Comparison of ENCODE assay signal across 8 cellular contexts in the genomic region with DNA sequence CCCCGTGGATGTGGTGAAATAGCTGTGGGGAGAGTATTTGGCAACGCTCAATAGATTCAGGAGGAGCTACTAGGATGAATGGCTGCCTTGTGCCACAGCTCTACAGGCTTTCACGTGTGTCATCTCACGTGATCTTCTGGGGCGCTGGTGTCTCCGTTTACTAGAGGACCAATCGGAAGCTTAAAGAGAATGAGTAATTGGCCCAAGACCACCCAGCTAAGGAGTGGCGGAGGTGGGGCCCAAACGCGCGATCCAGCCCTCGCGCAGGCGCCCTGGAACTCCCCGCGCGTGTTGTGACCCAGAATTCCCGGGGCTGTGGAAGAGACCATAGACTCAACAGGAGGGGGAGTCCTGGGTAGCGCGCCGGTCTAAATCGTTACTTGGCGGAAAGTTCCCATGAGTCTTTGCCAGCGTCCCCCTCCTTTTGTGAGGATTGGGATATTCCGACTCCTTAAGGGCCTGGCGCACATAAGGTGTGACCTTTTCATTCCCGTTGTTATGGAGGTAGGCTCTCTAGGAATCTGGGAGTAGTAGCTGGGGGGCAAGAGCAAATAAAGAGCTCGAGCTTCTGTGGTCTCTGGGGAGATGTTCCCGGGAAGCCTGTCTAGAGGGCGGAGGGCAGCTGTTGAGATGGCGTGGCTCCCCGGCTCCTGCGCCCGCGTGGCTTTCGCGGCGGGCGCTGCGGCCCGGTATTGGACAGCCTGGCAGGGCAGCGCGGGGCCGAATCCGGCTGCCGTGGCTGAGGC. TPM values are rescaled to one million over a fixed set of nuclear protein-coding genes. Genes with fewer than 3 reads are reported as not detected.
DNase-seq lines count a peak whose midpoint lies in the region; ATAC-seq and TF ChIP-seq lines count a peak whose summit lies in the region.

No MANE protein-coding gene starts in this region.

- TF ChIP-seq CTCF in colonic mucosa (IDR thresholded peaks at IDR 0.05) = no peak

- DNase-seq in NCI-H524 treated with DMSO at 0.1 percent for 48 hours (lab: John Stamatoyannopoulos, UW) (peak; percentile 100), colonic mucosa (peak; percentile 97)
- peak; percentile 97 for DNase-seq in activated CD4-positive, alpha-beta T cell treated with anti-CD3 and anti-CD28 coated beads for 48 hours
- peak; percentile 76 to 93 (median 85) for DNase-seq in stimulated activated CD4-positive, alpha-beta T cell treated with anti-CD3 and anti-CD28 coated beads, Interleukin-1b, Interleukin-23, amount 100 ng/mL, for 24 hours (ENCODE audit: low read depth in 4 of 4, low spot score in 1 of 4)

- H3K9me3 ChIP-seq in BLaER1 (no peaks in the 10 kb centered on the region), colonic mucosa (no peaks in the 10 kb centered on the region)

- intact Hi-C loops in colonic mucosa (cut with DNase I) = no loop called here

- H3K4me1 ChIP-seq in BLaER1 = peaks cover 63% of the 10 kb centered on the region
- H3K4me1 ChIP-seq in colonic mucosa = peaks cover 10% of the 10 kb centered on the region

- peak overlapping the region; percentile 98 for H3K4me2 ChIP-seq in BLaER1

- H4K20me1 ChIP-seq in BLaER1 = peaks cover 41% of the 10 kb centered on the region

- peak overlapping the region; percentile 97 for H3K27ac ChIP-seq in BLaER1
- H3K27ac ChIP-seq in colonic mucosa = peak overlapping the region; percentile 95
- peak overlapping the region; percentile 92 for H3K27ac ChIP-seq in layer of hippocampus (ENCODE audit: low read depth, low read length)

- H3K27me3 ChIP-seq in BLaER1 = no peaks in the 10 kb centered on the region
- no peaks in the 10 kb centered on the region for H3K27me3 ChIP-seq in colonic mucosa
- no peaks in the 10 kb centered on the region for H3K27me3 ChIP-seq in layer of hippocampus (ENCODE audit: control insufficient read depth, insufficient read depth, low read length)

- peak overlapping the region; percentile 98 for H3K9ac ChIP-seq in BLaER1
- H3K9ac ChIP-seq in colonic mucosa (ENCODE audit: low read depth in 2 of 2, low read length in 2 of 2) = peak overlapping the region; percentile 90 to 95

- H3K4me3 ChIP-seq in BLaER1 (peak overlapping the region; percentile 91), colonic mucosa (peak overlapping the region; percentile 98)

- peaks cover 42% of the 10 kb centered on the region for H3K36me3 ChIP-seq in BLaER1
- no peaks in the 10 kb centered on the region for H3K36me3 ChIP-seq in colonic mucosa

- ATAC-seq in GM19324 (IDR thresholded peaks at IDR 0.05; ENCODE audit: low FRiP score, unreplicated experiment) (peak; percentile 84), HG03460 (IDR thresholded peaks at IDR 0.05; ENCODE audit: unreplicated experiment) (peak; percentile 74)

RNA-seq across cellular contexts. Expression of a gene that starts 23.4 kb away (rescaled TPM):
- 1 to 10 TPM; 5.4 to 7.4 TPM for total RNA-seq in colonic mucosa

RNA-seq across cellular contexts. Expression of a gene that starts 53.3 kb away (rescaled TPM):
- total RNA-seq in colonic mucosa = 10 to 100 TPM; 43.2 to 49.4 TPM

RNA-seq across cellular contexts. Expression of a gene that starts 57.8 kb away (rescaled TPM):
- 1,000 to 10,000 TPM; 1,436 to 2,044 TPM for total RNA-seq in colonic mucosa

Comparison
In these comparisons a context has a peak if more than half of its experiments do, and no peak if none do; other contexts are left out.
1. Peak in every context shown above with its lines: DNase-seq, ATAC-seq, H3K4me3 ChIP-seq and H3K27ac ChIP-seq.